In genomic region chr4:9103148-9103524, GRCh38 we compare ENCODE assay signal across 8 cellular contexts.
DNase-seq lines count a peak whose midpoint lies in the region; ATAC-seq, FAIRE-seq and TF ChIP-seq lines count a peak whose summit lies in the region.
"Not testable (repeated sequence)": the region's sequence is repeated elsewhere in the genome, so short reads cannot be mapped to it uniquely, and the experiment has no call there.

No MANE protein-coding gene starts in this region.

- H3K36me3 ChIP-seq in GM23338 (ENCODE audit: insufficient read depth); OCI-LY1 (ENCODE audit: insufficient read depth, low read length); K562 (ENCODE audit: control insufficient read depth, insufficient read depth, low read length); esophagus squamous epithelium; left lung; neural progenitor cell; transverse colon: not testable (repeated sequence)

- BruUV-seq in K562 (replicated peaks; lab: Mats Ljungman, UMichigan), result not testable (repeated sequence)

- not testable (repeated sequence) for H3K4me3 Mint-ChIP-seq in GM23338, neural progenitor cell

- not testable (repeated sequence) for H3K79me2 ChIP-seq in GM23338 (replicated peaks; ENCODE audit: insufficient read depth); OCI-LY1 (ENCODE audit: insufficient read depth, low read length); K562 (ENCODE audit: control insufficient read depth, insufficient read depth, low read length); neural progenitor cell (ENCODE audit: low read depth)

- H2AFZ ChIP-seq in GM23338; OCI-LY1 (ENCODE audit: low read length); K562 (ENCODE audit: low read depth, low read length); neural progenitor cell (replicated peaks): not testable (repeated sequence)

- H3F3A ChIP-seq in GM23338 (replicated peaks; ENCODE audit: low read depth); OCI-LY1 (ENCODE audit: insufficient read depth, low read length); neural progenitor cell (ENCODE audit: low read depth): not testable (repeated sequence)

- not testable (repeated sequence) for H3K9me1 ChIP-seq in K562 (ENCODE audit: control insufficient read depth, insufficient read depth, low read length)

- not testable (repeated sequence) for H4K20me1 ChIP-seq in GM23338 (replicated peaks; ENCODE audit: insufficient read depth); OCI-LY1 (ENCODE audit: insufficient read depth, low read length); K562 (replicated peaks; ENCODE audit: control insufficient read depth, insufficient read depth, low read length); neural progenitor cell (ENCODE audit: low read depth)

- CTCF ChIA-PET in K562 (lab: Yijun Ruan, JAX; ENCODE audit: low intra/inter-chr PET ratio), result not testable (repeated sequence)

- not testable (repeated sequence) for H3K9me2 ChIP-seq in GM23338 (ENCODE audit: insufficient read depth); OCI-LY1 (ENCODE audit: low read depth, low read length)

- H3K9me3 Mint-ChIP-seq in GM23338, neural progenitor cell: not testable (repeated sequence)

- intact Hi-C loops in K562 (cut with micrococcal nuclease); esophagus squamous epithelium (cut with DNase I); left lung (cut with DNase I); transverse colon (cut with DNase I; ENCODE audit: low total_unique reads): not testable (repeated sequence)

- not testable (repeated sequence) for DNase-seq in AG09309 (ENCODE audit: low read depth); GM23338 (ENCODE audit: low spot score); K562 (ENCODE audit: extremely low read depth in 1 of 4, low spot score in 3 of 4); esophagus squamous epithelium (lab: John Stamatoyannopoulos, UW); left lung; neural progenitor cell (ENCODE audit: low spot score); transverse colon

- not testable (repeated sequence) for TF ChIP-seq EP300 in K562 (IDR thresholded peaks at IDR 0.05; ENCODE audit: low read length); transverse colon (IDR thresholded peaks at IDR 0.05; ENCODE audit: low read depth)

- WGBS in K562 (ENCODE audit: insufficient coverage, low coverage, missing lambda C conversion rate), result 0% methylated on average over 5 of the region's 6 CpGs
- 10 to 12% methylated on average over 3 to 5 of the region's 6 CpGs for WGBS in esophagus squamous epithelium, 2 donors
- WGBS in transverse colon (ENCODE audit: low coverage in 1 of 2), 2 donors, result 14 to 15% methylated on average over 3 to 6 of the region's 6 CpGs

- peaks cover 12% of the 10 kb centered on the region; the same call in 2 of the 3 replicates for H3K4me1 Mint-ChIP-seq in GM23338
- H3K4me1 Mint-ChIP-seq in neural progenitor cell, result not testable (repeated sequence)

- not testable (repeated sequence) for H3K27me3 Mint-ChIP-seq in GM23338 (ENCODE audit: insufficient read depth, low read depth, poor library complexity); neural progenitor cell (ENCODE audit: insufficient read depth, low read depth)

- H3K4me1 ChIP-seq in GM23338 (ENCODE audit: insufficient read depth); OCI-LY1 (ENCODE audit: insufficient read depth, low read length, severe bottlenecking); K562 (replicated peaks in 1 of 2; ENCODE audit: control insufficient read depth in 2 of 2, insufficient read depth in 2 of 2, low read length in 2 of 2); left lung; neural progenitor cell; transverse colon: not testable (repeated sequence)
- H3K4me1 ChIP-seq in esophagus squamous epithelium, result peaks cover 0 to 16% (median 0%) of the 10 kb centered on the region in 3 donors

- H3K27me3 ChIP-seq in GM23338 (ENCODE audit: insufficient read depth); OCI-LY1 (ENCODE audit: insufficient read depth, low read length); K562 (ENCODE audit: control insufficient read depth in 2 of 2, insufficient read depth in 2 of 2, low read length in 2 of 2); esophagus squamous epithelium; left lung; neural progenitor cell; transverse colon: not testable (repeated sequence)

- not testable (repeated sequence) for FAIRE-seq in K562 (lab: Jason Lieb, UNC)

- POLR2A ChIA-PET in K562 (lab: Yijun Ruan, JAX), result not testable (repeated sequence)

- not testable (repeated sequence) for H3K9ac ChIP-seq in OCI-LY1 (ENCODE audit: low read length); K562 (ENCODE audit: insufficient read depth in 1 of 2, low read depth in 2 of 2, low read length in 2 of 2); neural progenitor cell

- H3K27ac Mint-ChIP-seq in GM23338, neural progenitor cell: not testable (repeated sequence)

- not testable (repeated sequence) for H3K36me3 Mint-ChIP-seq in GM23338 (ENCODE audit: low read depth); neural progenitor cell

- H3K27ac ChIP-seq in GM23338 (ENCODE audit: low read depth); OCI-LY1 (ENCODE audit: low read depth, low read length, poor library complexity, severe bottlenecking); K562 (ENCODE audit: extremely low read depth, low read depth, low read length); left lung; neural progenitor cell: not testable (repeated sequence)
- peak overlapping the region in 3 of 4 donors; percentile 58 to 73 (median 61) for H3K27ac ChIP-seq in esophagus squamous epithelium
- peak overlapping the region in 1 of 4 donors; percentile 37 for H3K27ac ChIP-seq in transverse colon

- peak; percentile 4 for TF ChIP-seq CTCF in AG09309 (IDR thresholded peaks at IDR 0.05; ENCODE audit: control insufficient read depth, insufficient read depth, low read depth, low read length, missing control alignments)
- TF ChIP-seq CTCF in GM23338 (conservative IDR thresholded peaks at IDR 0.05; ENCODE audit: low read depth in 2 of 2), result peak; percentile 42 to 60
- TF ChIP-seq CTCF in OCI-LY1 (IDR thresholded peaks at IDR 0.05; ENCODE audit: low read length), result peak; percentile 20; the same call in 1 of the 2 replicates
- peak; percentile 4 to 25 (median 24); a peak in 3 of 6 replicates for TF ChIP-seq CTCF in K562 (IDR thresholded peaks at IDR 0.05 in 2 of 3, conservative IDR thresholded peaks at IDR 0.05 in 1 of 3; ENCODE audit: insufficient read depth in 2 of 3, low read depth in 1 of 3, low read length in 3 of 3)
- TF ChIP-seq CTCF in esophagus squamous epithelium (IDR thresholded peaks at IDR 0.05), result peak in 5 of 6 experiments; percentile 27 to 51 (median 38)
- TF ChIP-seq CTCF in left lung (IDR thresholded peaks at IDR 0.05), result peak; percentile 13 to 28
- peak; percentile 37 for TF ChIP-seq CTCF in neural progenitor cell (IDR thresholded peaks at IDR 0.05)
- peak; percentile 21 to 49 (median 43) for TF ChIP-seq CTCF in transverse colon (IDR thresholded peaks at IDR 0.05)

- 0 out of 4 replicates have a peak, but pooled peaks of 1 of the 2 experiments have one; percentile 10 for TF ChIP-seq RAD21 in K562 (CRISPR knock-in tag; conservative IDR thresholded peaks at IDR 0.05 in 1 of 2, IDR thresholded peaks at IDR 0.05 in 1 of 2)

- in situ Hi-C loops in K562 (cut with MboI); transverse colon (cut with MboI; ENCODE audit: low pct_ligation_motif_present in 1 of 4, low pct_unique_long_range_greater_than_20kb in 1 of 4, low sequenced_read_pairs in 3 of 4): not testable (repeated sequence)

- not testable (repeated sequence) for TF ChIP-seq POLR2A in K562 (conservative IDR thresholded peaks at IDR 0.05); esophagus squamous epithelium (IDR thresholded peaks at IDR 0.05); transverse colon (IDR thresholded peaks at IDR 0.05)

- not testable (repeated sequence) for H3K4me3 ChIP-seq in AG09309 (ENCODE audit: control insufficient read depth, low read depth, low read length); GM23338; OCI-LY1 (ENCODE audit: low read depth, low read length, poor library complexity, severe bottlenecking); K562; left lung; neural progenitor cell
- H3K4me3 ChIP-seq in esophagus squamous epithelium (peak overlapping the region; percentile 24 to 47 (median 36)), transverse colon (peak overlapping the region in 2 of 4 donors; percentile 7 to 10)

- not testable (repeated sequence) for ATAC-seq in GM23338, K562, left lung

- H3K4me2 ChIP-seq in GM23338; OCI-LY1 (ENCODE audit: low read length); K562 (ENCODE audit: insufficient read depth, low read length); neural progenitor cell: not testable (repeated sequence)

- H3K9me3 ChIP-seq in OCI-LY1 (ENCODE audit: low read length); K562 (replicated peaks; ENCODE audit: control insufficient read depth, insufficient read depth, low read depth, low read length); esophagus squamous epithelium; left lung; neural progenitor cell (ENCODE audit: low read depth); transverse colon: not testable (repeated sequence)
